In the genomic region with DNA sequence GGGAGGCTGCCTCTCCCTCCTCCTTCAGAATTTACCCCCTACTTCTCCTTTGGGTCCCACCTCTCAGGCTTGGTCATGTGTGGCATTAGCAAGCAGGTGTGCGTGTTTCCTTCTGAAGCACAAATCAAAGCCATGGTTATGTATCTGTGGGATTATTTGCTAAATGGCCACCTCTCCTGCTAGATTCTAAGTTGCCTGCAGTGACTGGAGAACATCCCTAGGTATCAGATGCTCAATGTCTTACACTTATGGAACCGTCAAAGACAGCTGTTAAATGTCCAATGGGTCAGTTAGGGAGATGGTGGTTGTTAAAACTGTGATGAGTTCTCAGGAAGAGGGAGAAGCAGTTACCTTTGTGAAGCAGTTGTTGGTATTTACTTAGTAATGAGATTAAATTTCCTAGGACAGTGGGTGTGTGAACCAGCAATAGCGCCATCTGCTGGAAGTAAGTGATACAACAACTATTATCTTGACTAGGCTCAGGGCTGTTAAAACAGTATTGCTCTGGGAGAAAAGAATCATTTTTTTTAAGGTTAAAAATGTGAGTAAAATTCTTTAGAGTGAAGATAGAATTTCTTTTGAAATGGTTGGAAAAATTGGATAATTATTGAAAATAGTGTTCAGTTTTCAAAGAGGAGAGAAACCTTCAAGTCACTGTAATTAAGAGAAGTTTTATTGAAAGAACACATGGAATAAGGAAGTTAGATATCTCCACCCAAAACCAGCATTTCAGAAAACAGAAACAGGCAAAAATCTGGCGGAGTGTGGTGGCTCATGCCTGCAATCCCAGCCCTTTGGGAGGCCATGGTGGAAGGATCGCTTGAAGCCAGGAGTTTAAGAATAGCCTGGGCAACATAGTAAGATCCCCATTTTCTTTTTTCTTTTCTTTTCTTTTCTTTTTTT, we compare ENCODE assay signal across 8 cellular contexts.
DNase-seq lines count a peak whose midpoint lies in the region; ATAC-seq and TF ChIP-seq lines count a peak whose summit lies in the region.

No MANE protein-coding gene starts in this region.

- WGBS in upper lobe of left lung, 2 donors, result 44 to 50% methylated on average over 5 of the region's 5 CpGs

- H3K36me3 ChIP-seq in colonic mucosa (no peaks in the 10 kb centered on the region), upper lobe of left lung (no peaks in the 10 kb centered on the region)

- no peak overlapping the region for H3K27ac ChIP-seq in colonic mucosa
- peak overlapping the region in 2 of 4 donors; percentile 19 to 53 for H3K27ac ChIP-seq in upper lobe of left lung

- peak; percentile 85 for TF ChIP-seq CTCF in colonic mucosa (IDR thresholded peaks at IDR 0.05)
- TF ChIP-seq CTCF in upper lobe of left lung (IDR thresholded peaks at IDR 0.05), result peak; percentile 64 to 95 (median 85)

- no peak for TF ChIP-seq POLR2A in upper lobe of left lung (IDR thresholded peaks at IDR 0.05)

- intact Hi-C loops in Right ventricle myocardium inferior (cut with DNase I), result loop anchor here (2.0 to 10.0 kb wide), 6 partner anchors 128 to 548 kb away; partner anchors contain the start of gene ZFAND5
- intact Hi-C loops in cardiac septum (cut with DNase I), result loop anchor here (1.0 to 5.0 kb wide), 4 partner anchors 65 to 311 kb away; no protein-coding TSS in a partner anchor
- intact Hi-C loops in colonic mucosa (cut with DNase I), result loop anchor here (5.0 to 10.0 kb wide), 4 partner anchors 118 to 300 kb away; partner anchors contain the start of gene ZFAND5

- no peak overlapping the region for H3K9ac ChIP-seq in colonic mucosa (ENCODE audit: low read depth in 2 of 2, low read length in 2 of 2)

- no peaks in the 10 kb centered on the region for H3K4me1 ChIP-seq in colonic mucosa
- peaks cover 4 to 18% (median 7%) of the 10 kb centered on the region in 4 donors for H3K4me1 ChIP-seq in upper lobe of left lung

- DNase-seq in Right ventricle myocardium inferior (ENCODE audit: missing footprints) (no peak), cardiac septum (ENCODE audit: low spot score) (no peak), H4 (ENCODE audit: low spot score) (peak; percentile 73), LoVo (ENCODE audit: low spot score) (peak; percentile 80), RPMI7951 (ENCODE audit: low read depth) (peak; percentile 50), colonic mucosa (peak; percentile 51), left lobe of liver (ENCODE audit: low spot score) (no peak), upper lobe of left lung (peak in 1 of 2 donors; percentile 46)

- ATAC-seq in Right ventricle myocardium inferior (peak; percentile 72), left lobe of liver (peak; percentile 85), upper lobe of left lung (ENCODE audit: low FRiP score in 2 of 2) (peak in 1 of 2 donors; percentile 89)

- no peak for TF ChIP-seq EP300 in upper lobe of left lung (IDR thresholded peaks at IDR 0.05)

- H3K9me3 ChIP-seq in colonic mucosa (no peaks in the 10 kb centered on the region), upper lobe of left lung (no peaks in the 10 kb centered on the region)

- no peak overlapping the region for H3K4me3 ChIP-seq in colonic mucosa
- H3K4me3 ChIP-seq in upper lobe of left lung, result no peak overlapping the region

- H3K27me3 ChIP-seq in colonic mucosa (no peaks in the 10 kb centered on the region), upper lobe of left lung (no peaks in the 10 kb centered on the region)

Comparison
In these comparisons a context has a peak if more than half of its experiments do, and no peak if none do; other contexts are left out.
1. DNase-seq: peak in H4 (single experiment), LoVo (single experiment), RPMI7951 (single experiment) and colonic mucosa (single experiment); none in Right ventricle myocardium inferior (single experiment), cardiac septum (single experiment) and left lobe of liver (single experiment).